In the genomic region with DNA sequence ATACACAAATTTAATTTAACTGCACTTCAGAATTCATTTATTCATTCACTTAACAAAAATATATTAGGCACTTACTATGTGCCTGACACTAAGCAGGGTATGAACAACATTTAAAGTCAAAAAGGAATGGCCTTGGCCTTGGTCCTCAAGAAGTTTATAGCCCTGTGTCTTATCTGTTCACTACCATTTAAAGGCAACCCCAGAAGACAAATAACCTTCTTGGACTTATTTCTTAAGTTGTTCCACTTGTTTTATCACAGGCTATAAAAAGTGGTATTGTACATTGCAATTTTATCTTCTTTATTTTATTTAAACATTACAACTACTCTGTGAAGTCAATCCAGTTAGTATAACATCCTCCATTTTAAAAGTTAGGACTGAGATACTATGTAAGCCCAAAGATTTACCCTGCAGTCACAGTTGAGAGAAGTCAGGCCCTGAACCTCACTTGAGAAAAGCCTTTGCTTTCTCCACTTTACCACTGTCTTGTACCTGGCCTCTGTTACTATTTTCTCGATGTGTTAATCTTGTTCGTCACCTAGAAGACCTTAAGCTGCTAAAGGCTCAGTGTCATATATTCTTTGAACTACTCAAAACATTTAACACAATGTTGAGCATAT, we compare ENCODE assay signal across 10 cellular contexts.
DNase-seq lines count a peak whose midpoint lies in the region; ATAC-seq and TF ChIP-seq lines count a peak whose summit lies in the region.
"Had no signal": no experiment of that assay in that cellular context is flagged by ENCODE, and none has a peak within 500 bp of the region (broad histone marks: within the 10 kb centered on the region; RNA-seq: fewer than 3 reads in every experiment).

No MANE protein-coding gene starts in this region.

- intact Hi-C loops in natural killer cell (cut with micrococcal nuclease) = no loop called here

- no peaks in the 10 kb centered on the region for H3K9me3 Mint-ChIP-seq in natural killer cell
- no peaks in the 10 kb centered on the region for H3K9me3 Mint-ChIP-seq in natural killer cell treated with Interleukin-12 subunit alpha and Interleukin-12 subunit beta and Interleukin-15 and Interleukin-18, amount 100 ng/mL, for 72 hours
- no peaks in the 10 kb centered on the region for H3K9me3 Mint-ChIP-seq in osteocyte (ENCODE audit: unreplicated experiment)
- H3K9me3 Mint-ChIP-seq: immature natural killer cell had no signal

- no peaks in the 10 kb centered on the region for H3K9me3 ChIP-seq in fibroblast of lung (ENCODE audit: control insufficient read depth, insufficient read depth, low read depth, low read length)

- DNase-seq in natural killer cell = no peak
- DNase-seq in natural killer cell treated with Interleukin-12 subunit alpha and Interleukin-12 subunit beta and Interleukin-15 and Interleukin-18, amount 100 ng/mL, for 72 hours (ENCODE audit: low spot score) = no peak
- no peak for DNase-seq in fibroblast of lung (ENCODE audit: low read depth in 2 of 2)
- DNase-seq in osteocyte (ENCODE audit: extremely low spot score, unreplicated experiment) = no peak
- DNase-seq in activated CD8-positive, alpha-beta memory T cell treated with anti-CD3 and anti-CD28 coated beads, Interleukin-2, amount 50 U/mL, for 4 hours = no peak
- no peak for DNase-seq in NAMALWA (ENCODE audit: low spot score)
- DNase-seq: T-helper 9 cell had no signal

- H3K4me3 Mint-ChIP-seq in natural killer cell (peak overlapping the region; percentile 49), osteocyte (ENCODE audit: unreplicated experiment) (no peak overlapping the region)
- H3K4me3 Mint-ChIP-seq in natural killer cell treated with Interleukin-12 subunit alpha and Interleukin-12 subunit beta and Interleukin-15 and Interleukin-18, amount 100 ng/mL, for 72 hours = no peak overlapping the region

- peaks cover 15% of the 10 kb centered on the region for H3K4me1 ChIP-seq in fibroblast of lung (ENCODE audit: control insufficient read depth, extremely low read depth, insufficient read depth, low read length)

- H3K27me3 Mint-ChIP-seq in natural killer cell (ENCODE audit: low read depth in 2 of 2) (no peaks in the 10 kb centered on the region), osteocyte (ENCODE audit: unreplicated experiment) (no peaks in the 10 kb centered on the region)
- H3K27me3 Mint-ChIP-seq in natural killer cell treated with Interleukin-12 subunit alpha and Interleukin-12 subunit beta and Interleukin-15 and Interleukin-18, amount 100 ng/mL, for 72 hours = peaks cover 0 to 5% of the 10 kb centered on the region in 2 donors

- TF ChIP-seq CTCF in natural killer cell (IDR thresholded peaks at IDR 0.05) = no peak
- no peak for TF ChIP-seq CTCF in fibroblast of lung (conservative IDR thresholded peaks at IDR 0.05 in 1 of 2, IDR thresholded peaks at IDR 0.05 in 1 of 2; ENCODE audit: low read depth in 1 of 2, low read length in 2 of 2)
- TF ChIP-seq CTCF in osteocyte (IDR thresholded peaks at IDR 0.05) = no peak

- peak overlapping the region; percentile 82 for H3K27ac ChIP-seq in fibroblast of lung (ENCODE audit: insufficient read depth, low read length)

- H3K9ac ChIP-seq in fibroblast of lung (ENCODE audit: insufficient read depth, low read length) = no peak overlapping the region

- H3K4me3 ChIP-seq in fibroblast of lung (replicated peaks in 1 of 4; ENCODE audit: control extremely low read depth in 1 of 4, insufficient read depth in 1 of 4, low read depth in 3 of 4, low read length in 4 of 4) = no peak overlapping the region

- H2AFZ ChIP-seq in fibroblast of lung (ENCODE audit: low read length) = no peak overlapping the region

- H3K79me2 ChIP-seq in fibroblast of lung (ENCODE audit: control insufficient read depth, insufficient read depth, low read length) = no peaks in the 10 kb centered on the region

- ATAC-seq in natural killer cell = no peak
- ATAC-seq in natural killer cell treated with Interleukin-12 subunit alpha and Interleukin-12 subunit beta and Interleukin-15 and Interleukin-18, amount 100 ng/mL, for 72 hours = no peak
- no peak for ATAC-seq in GM21423 (IDR thresholded peaks at IDR 0.05; ENCODE audit: unreplicated experiment)
- no peak for ATAC-seq in GM21529 (IDR thresholded peaks at IDR 0.05; ENCODE audit: unreplicated experiment)

- H3K27ac Mint-ChIP-seq in natural killer cell (peak overlapping the region; percentile 51 to 70), osteocyte (ENCODE audit: unreplicated experiment) (peak overlapping the region; percentile 61)
- peak overlapping the region in 1 of 2 donors; percentile 28 for H3K27ac Mint-ChIP-seq in natural killer cell treated with Interleukin-12 subunit alpha and Interleukin-12 subunit beta and Interleukin-15 and Interleukin-18, amount 100 ng/mL, for 72 hours

- H3K4me2 ChIP-seq in fibroblast of lung (ENCODE audit: extremely low read depth, insufficient read depth, low read length) = peak overlapping the region; percentile 64

- H3K36me3 ChIP-seq in fibroblast of lung (ENCODE audit: control insufficient read depth, insufficient read depth, low read length) = no peaks in the 10 kb centered on the region

- no peaks in the 10 kb centered on the region for H4K20me1 ChIP-seq in fibroblast of lung (ENCODE audit: control insufficient read depth, extremely low read depth, insufficient read depth, low read length)

- no peaks in the 10 kb centered on the region for H3K27me3 ChIP-seq in fibroblast of lung (ENCODE audit: control insufficient read depth, insufficient read depth, low read length)

- H3K36me3 Mint-ChIP-seq in natural killer cell (no peaks in the 10 kb centered on the region), osteocyte (ENCODE audit: unreplicated experiment) (no peaks in the 10 kb centered on the region)
- no peaks in the 10 kb centered on the region for H3K36me3 Mint-ChIP-seq in natural killer cell treated with Interleukin-12 subunit alpha and Interleukin-12 subunit beta and Interleukin-15 and Interleukin-18, amount 100 ng/mL, for 72 hours
- H3K36me3 Mint-ChIP-seq: immature natural killer cell had no signal

- H3K4me1 Mint-ChIP-seq in natural killer cell (peaks cover 22 to 28% of the 10 kb centered on the region in 2 donors), osteocyte (ENCODE audit: unreplicated experiment) (peaks cover 48% of the 10 kb centered on the region)
- peaks cover 13 to 20% of the 10 kb centered on the region in 2 donors for H3K4me1 Mint-ChIP-seq in natural killer cell treated with Interleukin-12 subunit alpha and Interleukin-12 subunit beta and Interleukin-15 and Interleukin-18, amount 100 ng/mL, for 72 hours (ENCODE audit: low read depth in 2 of 2)
